Comparison of ENCODE assay signal across 1 cellular context in genomic region chr17:76737082-76737675, GRCh38.
TF ChIP-seq lines count a peak whose summit lies in the region.

Gene SRSF2, minus strand, starts transcription at chr17:76737331. Its CDS starts 171 bp downstream, at chr17:76737160.

TF ChIP-seq in WTC11, 78 proteins besides CTCF, POLR2A, EP300 and RAD21 (continued from another document):
- TF ChIP-seq ZNF532 (CRISPR knock-in tag; IDR thresholded peaks at IDR 0.05; ENCODE audit: borderline replicate concordance) (peak; percentile 84; the same call in 1 of the 2 replicates), E2F5 (CRISPR knock-in tag; IDR thresholded peaks at IDR 0.05) (peak; percentile 99), PRRX2 (CRISPR knock-in tag; IDR thresholded peaks at IDR 0.05) (0 out of 2 replicates have a peak, but pooled peaks have one; percentile 64), FOXK1 (CRISPR knock-in tag; IDR thresholded peaks at IDR 0.05) (peak; percentile 64; the same call in 1 of the 2 replicates), HMGXB4 (CRISPR knock-in tag; IDR thresholded peaks at IDR 0.05) (peak; percentile 56), TCF7 (CRISPR knock-in tag; IDR thresholded peaks at IDR 0.05; ENCODE audit: low read depth) (peak; percentile 94; the same call in 1 of the 2 replicates), ZNF263 (CRISPR knock-in tag; IDR thresholded peaks at IDR 0.05; ENCODE audit: low read depth) (peak; percentile 88), NFE2L1 (CRISPR knock-in tag; IDR thresholded peaks at IDR 0.05) (peak; percentile 100), NFATC4 (CRISPR knock-in tag; IDR thresholded peaks at IDR 0.05) (0 out of 2 replicates have a peak, but pooled peaks have one; percentile 23), ZSCAN18 (CRISPR knock-in tag; IDR thresholded peaks at IDR 0.05) (no peak), ZNF219 (CRISPR knock-in tag; IDR thresholded peaks at IDR 0.05; ENCODE audit: borderline replicate concordance) (0 out of 2 replicates have a peak, but pooled peaks have one; percentile 57), ETV6 (CRISPR knock-in tag; IDR thresholded peaks at IDR 0.05) (peak; percentile 73), IRF1 (CRISPR knock-in tag; IDR thresholded peaks at IDR 0.05) (peak; percentile 88), ZNF425 (CRISPR knock-in tag; conservative IDR thresholded peaks at IDR 0.05) (no peak), TEAD4 (CRISPR knock-in tag; IDR thresholded peaks at IDR 0.05) (peak; percentile 77; the same call in 1 of the 2 replicates), ATF3 (CRISPR knock-in tag; conservative IDR thresholded peaks at IDR 0.05) (peak; percentile 76), MAX (CRISPR knock-in tag; IDR thresholded peaks at IDR 0.05) (no peak; the same call in 1 of the 2 replicates), ZNF512 (CRISPR knock-in tag; IDR thresholded peaks at IDR 0.05; ENCODE audit: borderline replicate concordance) (0 out of 2 replicates have a peak, but pooled peaks have one; percentile 51)
TF ChIP-seq in WTC11: peak in this region for 44.
